10 cellular contexts compared by ENCODE assay signal in the genomic region with DNA sequence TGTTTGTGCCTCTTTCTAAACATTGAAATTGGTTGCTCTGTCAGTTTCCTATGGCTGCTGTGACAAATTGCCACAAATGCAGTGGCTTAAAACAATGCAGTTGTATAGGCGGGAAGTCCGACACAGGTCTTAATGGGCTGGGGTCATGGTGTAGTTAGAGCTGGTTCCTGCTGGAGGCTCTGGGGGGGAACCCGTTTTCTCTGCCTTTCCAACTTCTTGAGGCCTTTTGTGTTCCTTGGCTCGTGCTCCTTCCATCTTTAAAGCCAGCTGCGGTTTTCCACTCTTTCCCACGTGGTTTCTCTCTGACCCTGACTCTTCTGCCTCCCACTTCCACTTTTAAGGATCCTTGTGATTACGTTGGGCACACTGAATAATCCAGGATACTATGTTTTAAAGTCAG.
DNase-seq lines count a peak whose midpoint lies in the region; FAIRE-seq lines count a peak whose summit lies in the region.
"Had no signal": no experiment of that assay in that cellular context is flagged by ENCODE, and none has a peak within 500 bp of the region (broad histone marks: within the 10 kb centered on the region; RNA-seq: fewer than 3 reads in every experiment).

No MANE protein-coding gene starts in this region.

- H3K27ac ChIP-seq in cingulate gyrus (ENCODE audit: low read depth, low read length) (peak overlapping the region; percentile 95), layer of hippocampus (ENCODE audit: low read depth, low read length) (peak overlapping the region; percentile 96), skin epidermis (peak overlapping the region in 19 of 21 experiments; percentile 8 to 79 (median 65))
- H3K27ac ChIP-seq: WERI-Rb-1 had no signal

- peak; percentile 60 for FAIRE-seq in HTR-8/SVneo (lab: Jason Lieb, UNC)

- in situ Hi-C loops in HAP-1 (cut with MboI; ENCODE audit: low sequenced_read_pairs): no loop called here

- 0 out of 2 replicates have a peak, but pooled peaks cover 3% of the 10 kb centered on the region for H3K36me3 ChIP-seq in HAP-1 (replicated peaks)
- H3K36me3 ChIP-seq: WERI-Rb-1 had no signal

- H3K27me3 ChIP-seq in layer of hippocampus (ENCODE audit: control insufficient read depth, insufficient read depth, low read length) (no peaks in the 10 kb centered on the region), HAP-1 (ENCODE audit: low read depth) (no peaks in the 10 kb centered on the region)
- H3K27me3 ChIP-seq: body of pancreas had no signal

- H3K9me3 ChIP-seq in HAP-1: no peaks in the 10 kb centered on the region
- H3K9me3 ChIP-seq: body of pancreas had no signal

- no peaks in the 10 kb centered on the region for H3K4me1 ChIP-seq in HAP-1

- DNase-seq in HTR-8/SVneo (ENCODE audit: insufficient read length, low spot score) (no peak), activated gamma-delta T cell (lab: John Stamatoyannopoulos, UW) (no peak), islet precursor cell (no peak), HAP-1 (ENCODE audit: low spot score in 2 of 2) (no peak)
- no peak for DNase-seq in stimulated activated CD4-positive, alpha-beta T cell treated with anti-CD3 and anti-CD28 coated beads, Interleukin-12 subunit alpha, Interleukin-12 subunit beta, amount 100 ng/mL, for 4 hours
- DNase-seq: WERI-Rb-1 had no signal

- H3K4me3 ChIP-seq in skin epidermis (no peak overlapping the region), HAP-1 (no peak overlapping the region)
- H3K4me3 ChIP-seq: body of pancreas had no signal
